ENCODE assay signal across 22 cellular contexts in the genomic region with DNA sequence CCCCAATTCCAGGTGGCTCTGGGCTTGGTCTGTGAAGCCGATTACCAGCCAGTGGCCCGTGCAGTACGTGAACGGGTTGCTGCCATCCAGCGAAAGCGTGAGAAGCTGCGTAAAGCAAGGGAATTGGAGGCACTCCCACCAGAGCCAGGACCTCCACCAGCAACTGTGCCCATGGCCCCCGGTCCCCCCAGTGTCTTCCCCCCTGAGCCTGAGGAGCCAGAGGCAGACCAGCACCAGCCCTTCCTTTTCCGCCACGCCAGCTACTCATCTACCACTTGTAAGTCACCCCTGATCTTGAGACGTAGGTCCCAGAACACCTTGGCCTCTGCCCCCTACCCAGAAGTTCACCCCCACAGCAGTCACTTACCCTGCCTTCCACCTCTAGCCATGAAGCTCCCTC. TPM values are rescaled to one million over a fixed set of nuclear protein-coding genes. Genes with fewer than 3 reads are reported as not detected.
"Had no signal": no experiment of that assay in that cellular context is flagged by ENCODE, and none has a peak within 500 bp of the region (broad histone marks: within the 10 kb centered on the region; RNA-seq: fewer than 3 reads in every experiment).

No MANE protein-coding gene starts in this region.

- H3K27ac ChIP-seq: SJSA1, SK-N-MC had no signal

- H3K4me3 ChIP-seq: SJSA1, SK-N-MC had no signal

- H3K36me3 ChIP-seq: SJSA1 had no signal

- FAIRE-seq: RCC 7860 had no signal

- H3K9me3 ChIP-seq: SJSA1 had no signal

- H3K27me3 ChIP-seq: SJSA1 had no signal

- DNase-seq: KBM-7, MM.1S, NCI-H1092 treated with DMSO at 0.1 percent for 48 hours, NCI-H1436, NCI-H187, NCI-H2029, NCI-H2081 treated with DMSO at 0.1 percent for 48 hours, NCI-H2171, NCI-H226, NCI-H446, NCI-H510A, NCI-H524 treated with DMSO at 0.1 percent for 48 hours, NCI-H69, NCI-H774, Right ventricle myocardium superior, RPMI8226, SIG-M5 had no signal

RNA-seq across cellular contexts. Expression of gene WNK4, which starts 6.9 kb away (rescaled TPM):
- total RNA-seq: Right ventricle myocardium superior, SJSA1 had no signal
- polyA plus RNA-seq: IgD-negative memory B cell had no signal

RNA-seq across cellular contexts. Expression of gene CNTD1, which starts 11.4 kb away (rescaled TPM):
- total RNA-seq: Right ventricle myocardium superior had no signal

RNA-seq across cellular contexts. Expression of gene RAMP2, which starts 26.2 kb away (rescaled TPM):
- total RNA-seq: HT-29, SJSA1 had no signal
- polyA plus RNA-seq: IgD-negative memory B cell had no signal
